1 cellular context compared by ENCODE assay signal in genomic region chr6:100307561-100307960, GRCh38.
A peak's percentile ranks its signal among the peaks of the same experiment; 100 is the strongest.
TF ChIP-seq lines count a peak whose summit lies in the region.

No MANE protein-coding gene starts in this region.

TF ChIP-seq in GM23338, 12 proteins besides CTCF, POLR2A, EP300 and RAD21 (continued from another document):
- TF ChIP-seq ZNF462 (CRISPR knock-in tag; IDR thresholded peaks at IDR 0.05) (peak; percentile 97), EZH2phosphoT487 (IDR thresholded peaks at IDR 0.05; ENCODE audit: unreplicated experiment) (no peak), ZNF331 (CRISPR knock-in tag; IDR thresholded peaks at IDR 0.05; ENCODE audit: low read depth) (no peak), POLR2AphosphoS5 (IDR thresholded peaks at IDR 0.05; ENCODE audit: low read depth) (no peak)
